In the genomic region with DNA sequence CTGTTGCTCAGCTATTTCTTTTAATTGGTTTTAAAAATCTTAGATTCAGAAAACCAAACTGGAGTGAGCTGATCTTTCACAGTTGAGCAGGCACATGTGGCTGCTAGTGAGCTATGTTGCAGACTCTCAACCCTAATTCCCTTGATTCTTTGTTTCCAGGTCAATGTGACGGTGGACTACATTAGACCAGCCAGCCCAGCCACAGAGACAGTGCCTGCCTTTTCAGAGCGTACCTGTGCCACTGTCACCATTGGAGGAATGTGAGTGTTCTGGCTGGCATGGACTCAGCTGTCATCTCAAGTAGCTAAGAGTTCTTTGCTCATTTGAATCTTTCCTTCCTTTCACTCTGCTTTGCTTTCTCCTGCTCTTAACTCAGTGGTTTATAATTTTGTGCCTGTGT, we compare ENCODE assay signal across 18 cellular contexts.
DNase-seq lines count a peak whose midpoint lies in the region; ATAC-seq, FAIRE-seq and TF ChIP-seq lines count a peak whose summit lies in the region.
"Had no signal": no experiment of that assay in that cellular context is flagged by ENCODE, and none has a peak within 500 bp of the region (broad histone marks: within the 10 kb centered on the region; RNA-seq: fewer than 3 reads in every experiment).

No MANE protein-coding gene starts in this region.

- no peak overlapping the region for H3K14ac ChIP-seq in trophoblast cell (ENCODE audit: low read length)

- H3K36me3 ChIP-seq in left ventricle myocardium inferior (no peaks in the 10 kb centered on the region), trophoblast cell (ENCODE audit: control insufficient read depth in 1 of 2, insufficient read depth in 2 of 2, low read length in 2 of 2) (no peaks in the 10 kb centered on the region), ovary (no peaks in the 10 kb centered on the region)
- H3K36me3 ChIP-seq: thoracic aorta had no signal

- no peak for TF ChIP-seq POLR2A in ovary (IDR thresholded peaks at IDR 0.05)
- TF ChIP-seq POLR2A in GM12892 (IDR thresholded peaks at IDR 0.05; ENCODE audit: low read depth, low read length) = no peak

- no peak overlapping the region for H3K4me3 Mint-ChIP-seq in HFFc6
- H3K4me3 Mint-ChIP-seq: activated naive CD8-positive, alpha-beta T cell treated with anti-CD3 and anti-CD28 coated beads for 36 hours; activated T-cell treated with anti-CD3 and anti-CD28 coated beads, Interleukin-2, amount 50 U/mL, for 4 hours; GM23338; natural killer cell treated with Interleukin-12 subunit alpha and Interleukin-12 subunit beta and Interleukin-15 and Interleukin-18, amount 100 ng/mL, for 72 hours had no signal

- H3K27ac ChIP-seq in left ventricle myocardium inferior (replicated peaks) (peak overlapping the region; percentile 48), trophoblast cell (ENCODE audit: low read depth, low read length) (no peak overlapping the region), ovary (no peak overlapping the region)
- H3K27ac ChIP-seq: SK-N-MC, thoracic aorta had no signal

- H2AFZ ChIP-seq in trophoblast cell (ENCODE audit: insufficient read depth, low read length, poor library complexity) = no peak overlapping the region
- H2AFZ ChIP-seq: GM23338 had no signal

- no peak overlapping the region for H3K23ac ChIP-seq in trophoblast cell (ENCODE audit: low read length)

- H3K18ac ChIP-seq in trophoblast cell (ENCODE audit: low read length) = peak overlapping the region; percentile 39

- H2BK120ac ChIP-seq in trophoblast cell (ENCODE audit: insufficient read depth, low read length, poor library complexity) = no peak overlapping the region

- intact Hi-C loops in left ventricle myocardium inferior (cut with micrococcal nuclease) = no loop called here
- intact Hi-C loops in ovary (cut with DNase I) = no loop called here

- no peak overlapping the region for H2AK5ac ChIP-seq in trophoblast cell (ENCODE audit: low read length)

- no peak for TF ChIP-seq EP300 in ovary (IDR thresholded peaks at IDR 0.05)

- peaks cover 11% of the 10 kb centered on the region for H3K36me3 Mint-ChIP-seq in HFFc6 (ENCODE audit: low read depth)

- peaks cover 32% of the 10 kb centered on the region for H3K4me1 Mint-ChIP-seq in HFFc6 (ENCODE audit: low read depth)

- no peak overlapping the region for H3K4me2 ChIP-seq in trophoblast cell (ENCODE audit: low read length)
- H3K4me2 ChIP-seq: GM23338 had no signal

- H3K4me3 ChIP-seq in left ventricle myocardium inferior = no peak overlapping the region
- H3K4me3 ChIP-seq in trophoblast cell (ENCODE audit: low read depth, low read length) = no peak overlapping the region
- H3K4me3 ChIP-seq in ovary = no peak overlapping the region
- H3K4me3 ChIP-seq: GM23338, SK-N-MC, thoracic aorta had no signal

- DNase-seq in HFFc6 (no peak), left ventricle myocardium inferior (no peak), trophoblast cell (no peak), D341Med (ENCODE audit: low spot score) (no peak), ovary (no peak), GM12892 (ENCODE audit: insufficient read length) (no peak)
- DNase-seq: activated naive CD8-positive, alpha-beta T cell treated with anti-CD3 and anti-CD28 coated beads for 36 hours; activated T-cell treated with anti-CD3 and anti-CD28 coated beads, Interleukin-2, amount 50 U/mL, for 4 hours; Calu3; GDM1; NCI-H1694 had no signal

- H3K79me1 ChIP-seq in trophoblast cell (ENCODE audit: low read length) = no peaks in the 10 kb centered on the region

- no peak overlapping the region for H2BK12ac ChIP-seq in trophoblast cell (ENCODE audit: low read length)

- H3K27me3 ChIP-seq in left ventricle myocardium inferior (ENCODE audit: low read depth) (no peaks in the 10 kb centered on the region), trophoblast cell (ENCODE audit: insufficient read depth, low read length) (no peaks in the 10 kb centered on the region), ovary (no peaks in the 10 kb centered on the region)

- H4K12ac ChIP-seq in trophoblast cell (ENCODE audit: low read depth, low read length) = no peak overlapping the region

- H3K4me1 ChIP-seq in left ventricle myocardium inferior (peaks cover 33% of the 10 kb centered on the region), trophoblast cell (ENCODE audit: control insufficient read depth in 1 of 2, insufficient read depth in 2 of 2, low read length in 2 of 2) (peaks cover 3 to 4% of the 10 kb centered on the region in 2 experiments), ovary (ENCODE audit: insufficient read depth) (peaks cover 13% of the 10 kb centered on the region)

- no peaks in the 10 kb centered on the region; the same call in 1 of the 2 replicates for H3K27me3 Mint-ChIP-seq in HFFc6 (ENCODE audit: insufficient read depth)
- H3K27me3 Mint-ChIP-seq: activated naive CD8-positive, alpha-beta T cell treated with anti-CD3 and anti-CD28 coated beads for 36 hours; natural killer cell treated with Interleukin-12 subunit alpha and Interleukin-12 subunit beta and Interleukin-15 and Interleukin-18, amount 100 ng/mL, for 72 hours had no signal

- H2BK5ac ChIP-seq in trophoblast cell (ENCODE audit: low read depth, low read length, poor library complexity) = no peak overlapping the region

- no peaks in the 10 kb centered on the region for H3K9me3 ChIP-seq in left ventricle myocardium inferior (replicated peaks)
- H3K9me3 ChIP-seq in trophoblast cell (ENCODE audit: insufficient read depth, low read depth, low read length) = no peaks in the 10 kb centered on the region
- no peaks in the 10 kb centered on the region for H3K9me3 ChIP-seq in ovary
- H3K9me3 ChIP-seq: thoracic aorta had no signal

- ATAC-seq in SK-N-SH treated with all-trans-retinoic acid at 6 μM for 48 hours (peak; percentile 18; the same call in 2 of the 3 replicates), GM19395 (IDR thresholded peaks at IDR 0.05; ENCODE audit: unreplicated experiment) (no peak)
- ATAC-seq: activated T-cell treated with anti-CD3 and anti-CD28 coated beads, Interleukin-2, amount 50 U/mL, for 4 hours; GM23338; natural killer cell treated with Interleukin-12 subunit alpha and Interleukin-12 subunit beta and Interleukin-15 and Interleukin-18, amount 100 ng/mL, for 72 hours had no signal

- no peak overlapping the region for H3K4ac ChIP-seq in trophoblast cell (ENCODE audit: low read depth, low read length)

- FAIRE-seq in GM12892 (lab: Jason Lieb, UNC) = no peak
- FAIRE-seq: TTC549 had no signal

- no peaks in the 10 kb centered on the region for H3K79me2 ChIP-seq in trophoblast cell (ENCODE audit: control insufficient read depth, insufficient read depth, low read length, poor library complexity)

- H4K8ac ChIP-seq in trophoblast cell (ENCODE audit: low read depth, low read length) = no peak overlapping the region

- H4K91ac ChIP-seq in trophoblast cell (ENCODE audit: low read depth, low read length) = no peak overlapping the region

- H3K27ac Mint-ChIP-seq in HFFc6 = peak overlapping the region; percentile 47
- H3K27ac Mint-ChIP-seq: activated naive CD8-positive, alpha-beta T cell treated with anti-CD3 and anti-CD28 coated beads for 36 hours; GM23338; natural killer cell treated with Interleukin-12 subunit alpha and Interleukin-12 subunit beta and Interleukin-15 and Interleukin-18, amount 100 ng/mL, for 72 hours had no signal

- H3K9ac ChIP-seq in trophoblast cell (ENCODE audit: low read length) = no peak overlapping the region

- TF ChIP-seq CTCF in HFFc6 (IDR thresholded peaks at IDR 0.05) = no peak
- TF ChIP-seq CTCF in left ventricle myocardium inferior (IDR thresholded peaks at IDR 0.05; ENCODE audit: borderline replicate concordance) = no peak
- TF ChIP-seq CTCF in ovary (IDR thresholded peaks at IDR 0.05) = no peak

- no CpG with 5 or more reads among the region's 2 CpGs for WGBS in trophoblast cell (ENCODE audit: extremely low coverage, insufficient coverage, insufficient read length)
- 85 to 96% (median 86%) methylated on average over 2 of the region's 2 CpGs for WGBS in ovary, 3 donors

- no peaks in the 10 kb centered on the region for H3K9me3 Mint-ChIP-seq in HFFc6
- H3K9me3 Mint-ChIP-seq: activated naive CD8-positive, alpha-beta T cell treated with anti-CD3 and anti-CD28 coated beads for 36 hours; activated T-cell treated with anti-CD3 and anti-CD28 coated beads, Interleukin-2, amount 50 U/mL, for 4 hours; GM23338; natural killer cell treated with Interleukin-12 subunit alpha and Interleukin-12 subunit beta and Interleukin-15 and Interleukin-18, amount 100 ng/mL, for 72 hours had no signal

TF ChIP-seq in SK-N-SH treated with all-trans-retinoic acid at 6 μM for 48 hours, 23 proteins besides CTCF, POLR2A, EP300 and RAD21:
- TF ChIP-seq ISL1 (CRISPR knock-in tag; IDR thresholded peaks at IDR 0.05) = no peak
- no peak for TF ChIP-seq ESRRG (CRISPR knock-in tag; IDR thresholded peaks at IDR 0.05)
